23 cellular contexts compared by ENCODE assay signal in the genomic region with DNA sequence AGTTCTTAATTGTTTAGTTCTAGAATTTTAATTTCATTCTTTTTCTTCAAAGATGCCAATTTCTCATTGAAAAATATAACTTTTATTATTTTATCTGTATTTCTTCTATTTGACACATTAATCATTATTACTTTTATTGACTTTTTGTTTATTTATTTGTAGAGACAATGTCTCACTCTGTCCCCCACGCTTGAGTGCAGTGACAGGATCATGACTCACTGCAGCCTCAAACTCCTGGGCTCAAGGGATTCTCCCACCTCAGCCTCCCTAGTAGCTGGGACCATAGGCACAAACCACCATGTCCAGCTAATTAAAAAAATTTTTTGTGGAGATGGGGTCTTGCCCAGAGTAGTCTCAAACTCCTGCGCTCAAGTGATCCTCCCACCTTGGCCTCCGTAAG. TPM values are rescaled to one million over a fixed set of nuclear protein-coding genes. Genes with fewer than 3 reads are reported as not detected.
DNase-seq lines count a peak whose midpoint lies in the region; FAIRE-seq and TF ChIP-seq lines count a peak whose summit lies in the region.
"Had no signal": no experiment of that assay in that cellular context is flagged by ENCODE, and none has a peak within 500 bp of the region (broad histone marks: within the 10 kb centered on the region; RNA-seq: fewer than 3 reads in every experiment).

No MANE protein-coding gene starts in this region.

- H3K36me3 ChIP-seq in MG63, result no peaks in the 10 kb centered on the region
- H3K36me3 ChIP-seq in tibial artery, result no peaks in the 10 kb centered on the region
- H3K36me3 ChIP-seq: BLaER1 treated with 17β-estradiol and CSF1 and Interleukin-3, amounts not matched to agents 10 nM and 100 nM had no signal

- H3K9me3 ChIP-seq in MG63 (no peaks in the 10 kb centered on the region), tibial artery (no peaks in the 10 kb centered on the region)

- H3K36me3 Mint-ChIP-seq in chondrocyte (ENCODE audit: low read depth), result no peaks in the 10 kb centered on the region
- H3K36me3 Mint-ChIP-seq: CD4-positive, alpha-beta memory T cell had no signal

- TF ChIP-seq CTCF in chondrocyte (IDR thresholded peaks at IDR 0.05), result no peak
- TF ChIP-seq CTCF in tibial artery (IDR thresholded peaks at IDR 0.05), result no peak

- peaks cover 0 to 82% (median 39%) of the 10 kb centered on the region in 4 donors for H3K4me1 ChIP-seq in tibial artery

- H3K27me3 ChIP-seq in MG63, result no peaks in the 10 kb centered on the region
- H3K27me3 ChIP-seq in tibial artery, result no peaks in the 10 kb centered on the region
- H3K27me3 ChIP-seq: BLaER1 treated with 17β-estradiol and CSF1 and Interleukin-3, amounts not matched to agents 10 nM and 100 nM had no signal

- FAIRE-seq in H54 (lab: Jason Lieb, UNC) (no peak), GM12891 (lab: Jason Lieb, UNC) (no peak)
- FAIRE-seq: G401.6, K562 had no signal

- intact Hi-C loops in tibial artery (cut with DNase I; ENCODE audit: low total_unique reads), result no loop called here

- peak overlapping the region; percentile 77 to 78 for H3K27ac ChIP-seq in tibial artery
- H3K27ac ChIP-seq: 22Rv1; BLaER1 treated with 17β-estradiol and CSF1 and Interleukin-3, amounts not matched to agents 10 nM and 100 nM had no signal

- DNase-seq in activated effector memory CD4-positive, alpha-beta T cell treated with anti-CD3 and anti-CD28 coated beads, Interleukin-2, amount 50 U/mL, for 16 hours, result peak; percentile 8
- no peak for DNase-seq in activated effector memory CD4-positive, alpha-beta T cell treated with Interleukin-2 at 50 U/mL for 16 hours
- peak; percentile 35 for DNase-seq in MG63
- DNase-seq in chondrocyte (ENCODE audit: low spot score), result peak; percentile 0
- peak in 1 of 2 donors; percentile 28 for DNase-seq in tibial artery
- DNase-seq in NCI-H187 (lab: John Stamatoyannopoulos, UW), result no peak
- DNase-seq in H54 (ENCODE audit: insufficient read length, low spot score), result no peak
- no peak for DNase-seq in GM12891 (ENCODE audit: insufficient read length, low spot score)
- DNase-seq: Caco-2; CD4-positive, alpha-beta memory T cell; DMS 273 treated with DMSO at 0.1 percent for 48 hours; DND-41; H7; NCI-H1092 treated with DMSO at 0.1 percent for 48 hours; NCI-H1694; NCI-H2107; NCI-H446 treated with DMSO at 0.1 percent for 48 hours; NCI-H526 treated with DMSO at 0.1 percent for 48 hours had no signal

- H3K4me3 ChIP-seq in MG63, result no peak overlapping the region
- no peak overlapping the region for H3K4me3 ChIP-seq in tibial artery
- H3K4me3 ChIP-seq: BLaER1 treated with 17β-estradiol and CSF1 and Interleukin-3, amounts not matched to agents 10 nM and 100 nM; K562 had no signal

- no peak for TF ChIP-seq POLR2A in H54 (IDR thresholded peaks at IDR 0.05; ENCODE audit: low read depth, low read length)
- no peak for TF ChIP-seq POLR2A in GM12891 (IDR thresholded peaks at IDR 0.05; ENCODE audit: low read depth, low read length)

- peaks cover 79% of the 10 kb centered on the region for H3K4me1 Mint-ChIP-seq in chondrocyte (ENCODE audit: low read depth)
- H3K4me1 Mint-ChIP-seq: CD4-positive, alpha-beta memory T cell had no signal

- peaks cover 7% of the 10 kb centered on the region for H3K9me3 Mint-ChIP-seq in chondrocyte (ENCODE audit: low read depth)

- H3K27me3 Mint-ChIP-seq in chondrocyte (ENCODE audit: low read depth), result no peaks in the 10 kb centered on the region

- no peak overlapping the region for H3K27ac Mint-ChIP-seq in chondrocyte (ENCODE audit: unreplicated experiment)
- H3K27ac Mint-ChIP-seq: CD4-positive, alpha-beta memory T cell had no signal

- no peak overlapping the region for H3K4me3 Mint-ChIP-seq in chondrocyte (ENCODE audit: unreplicated experiment)
- H3K4me3 Mint-ChIP-seq: CD4-positive, alpha-beta memory T cell had no signal

TF ChIP-seq in GM12891, 5 proteins besides CTCF, POLR2A, EP300 and RAD21:
- TF ChIP-seq POU2F2 (IDR thresholded peaks at IDR 0.05; ENCODE audit: low read depth, low read length) (no peak), PAX5 (IDR thresholded peaks at IDR 0.05; ENCODE audit: insufficient read depth, low read length, severe bottlenecking) (no peak), POLR2AphosphoS5 (IDR thresholded peaks at IDR 0.05; ENCODE audit: low read depth, low read length) (no peak), SPI1 (IDR thresholded peaks at IDR 0.05; ENCODE audit: low read depth, low read length) (no peak)
TF ChIP-seq in GM12891: peak in this region for 0.

RNA-seq across cellular contexts. Expression of gene FBLN1, which starts 30.3 kb away (rescaled TPM):
- total RNA-seq in MG63 (2014; rRNA removed; shearing (Covaris generic); ENCODE audit: low replicate concordance), result 42.9 and 91.9 TPM in 2 replicates
- 127 to 186 TPM (median 183 TPM) in 3 replicates for total RNA-seq in chondrocyte
- 0.03 TPM for polyA plus RNA-seq in GM12891 (2012; ENCODE audit: low read depth, missing spikeins)
- total RNA-seq: CD4-positive, alpha-beta memory T cell had no signal
- polyA plus RNA-seq: CD4-positive, alpha-beta memory T cell; K562 had no signal

RNA-seq across cellular contexts. Expression of gene RIBC2, which starts 58.9 kb away (rescaled TPM):
- 0.56 TPM in 1 of 2 replicates, not detected in the other for total RNA-seq in MG63 (2014; rRNA removed; shearing (Covaris generic); ENCODE audit: low replicate concordance)
- total RNA-seq in chondrocyte, result 0.41 to 1.1 TPM in 2 of 3 replicates, not detected in the other
- polyA plus RNA-seq in GM12891 (2012; ENCODE audit: low read depth, missing spikeins), result 0.74 TPM
- total RNA-seq: CD4-positive, alpha-beta memory T cell; K562 had no signal
- polyA plus RNA-seq: K562 had no signal

RNA-seq across cellular contexts. Expression of gene SMC1B, which starts 59.0 kb away (rescaled TPM):
- not detected in 2 replicates for total RNA-seq in MG63 (2014; rRNA removed; shearing (Covaris generic); ENCODE audit: low replicate concordance)
- not detected in 3 replicates for total RNA-seq in chondrocyte
- polyA plus RNA-seq in GM12891 (2012; ENCODE audit: low read depth, missing spikeins), result 0.10 TPM
- total RNA-seq: H7, K562, LHCN-M2 had no signal
- polyA plus RNA-seq: CD4-positive, alpha-beta memory T cell had no signal

Comparison
In these comparisons a context has a peak if more than half of its experiments do, and no peak if none do; other contexts are left out.
1. DNase-seq: peak in activated effector memory CD4-positive, alpha-beta T cell treated with anti-CD3 and anti-CD28 coated beads, Interleukin-2, amount 50 U/mL, for 16 hours (single experiment), MG63 (single experiment) and chondrocyte (single experiment); none in activated effector memory CD4-positive, alpha-beta T cell treated with Interleukin-2 at 50 U/mL for 16 hours (single experiment), NCI-H187 (0 of 2), H54 (single experiment) and GM12891 (single experiment).